ENCODE assay signal across 15 cellular contexts in the genomic region with DNA sequence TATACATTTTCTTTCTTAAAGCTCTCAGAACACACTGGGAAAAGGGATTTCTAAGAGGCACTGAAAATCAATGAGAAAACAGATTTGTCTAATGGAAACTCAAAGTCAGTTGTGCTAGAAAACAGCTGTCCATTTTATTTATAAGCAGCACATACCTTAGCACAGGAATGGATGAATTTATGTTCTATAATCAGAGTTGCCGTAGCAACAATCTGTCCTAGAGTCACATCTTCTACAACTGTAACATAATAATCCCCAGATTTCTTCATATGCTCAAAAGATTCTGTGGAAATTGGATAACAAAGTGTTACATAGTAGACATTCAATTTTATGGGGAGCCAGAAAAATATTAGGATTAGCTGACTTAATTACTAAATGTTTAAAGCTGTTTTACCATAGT. TPM values are rescaled to one million over a fixed set of nuclear protein-coding genes. Genes with fewer than 3 reads are reported as not detected.
DNase-seq lines count a peak whose midpoint lies in the region; ATAC-seq, FAIRE-seq and TF ChIP-seq lines count a peak whose summit lies in the region.
"Had no signal": no experiment of that assay in that cellular context is flagged by ENCODE, and none has a peak within 500 bp of the region (broad histone marks: within the 10 kb centered on the region; RNA-seq: fewer than 3 reads in every experiment).

No MANE protein-coding gene starts in this region.

- 92% methylated on average over 1 of the region's 1 CpG for WGBS in A549 (ENCODE audit: missing lambda C conversion rate)
- 100% methylated on average over 1 of the region's 1 CpG for WGBS in K562 (ENCODE audit: insufficient coverage, low coverage, missing lambda C conversion rate)

- POLR2A ChIA-PET in A549 (lab: Yijun Ruan, JAX) (no interaction called here), K562 (lab: Yijun Ruan, JAX) (no interaction called here)

- no peak overlapping the region for H3K9ac ChIP-seq in K562 (ENCODE audit: insufficient read depth in 1 of 2, low read depth in 2 of 2, low read length in 2 of 2)
- no peak overlapping the region for H3K9ac ChIP-seq in keratinocyte (ENCODE audit: control insufficient read depth, extremely low read depth, insufficient read depth, low read length)
- H3K9ac ChIP-seq: BLaER1 treated with 17β-estradiol and CSF1 and Interleukin-3, amounts not matched to agents 10 nM and 100 nM had no signal

- no peaks in the 10 kb centered on the region for H3K4me1 Mint-ChIP-seq in natural killer cell treated with Interleukin-12 subunit alpha and Interleukin-12 subunit beta and Interleukin-15 and Interleukin-18, amount 100 ng/mL, for 72 hours (ENCODE audit: low read depth in 2 of 2)

- H3K4me2 ChIP-seq in A549 (no peak overlapping the region), K562 (ENCODE audit: insufficient read depth, low read length) (no peak overlapping the region), keratinocyte (ENCODE audit: control insufficient read depth, extremely low read depth, insufficient read depth, low read depth, low read length) (no peak overlapping the region)
- H3K4me2 ChIP-seq: BLaER1 treated with 17β-estradiol and CSF1 and Interleukin-3, amounts not matched to agents 10 nM and 100 nM had no signal

- no TSS peak for BruUV-seq in K562 (replicated peaks; lab: Mats Ljungman, UMichigan)

- dilution Hi-C loops in keratinocyte (cut with MboI; ENCODE audit: extremely low pct_ligation_motif_present, low sequenced_read_pairs) = no loop called here

- H3K36me3 ChIP-seq in K562 (ENCODE audit: control insufficient read depth, insufficient read depth, low read length) (peaks cover 48% of the 10 kb centered on the region; the same call in 2 of the 3 replicates), keratinocyte (ENCODE audit: control insufficient read depth in 2 of 2, extremely low read depth in 1 of 2, insufficient read depth in 2 of 2, low read length in 2 of 2) (peaks cover 2 to 4% of the 10 kb centered on the region in 2 experiments)

- ATAC-seq in A549 (no peak), K562 (no peak)
- no peak for ATAC-seq in natural killer cell treated with Interleukin-12 subunit alpha and Interleukin-12 subunit beta and Interleukin-15 and Interleukin-18, amount 100 ng/mL, for 72 hours

- H3K79me2 ChIP-seq in K562 (ENCODE audit: control insufficient read depth, insufficient read depth, low read length) (0 out of 3 replicates have a peak, but pooled peaks cover 4% of the 10 kb centered on the region), keratinocyte (ENCODE audit: control insufficient read depth, insufficient read depth, low read length) (peaks cover 6% of the 10 kb centered on the region)

- TF ChIP-seq RAD21 in A549 (conservative IDR thresholded peaks at IDR 0.05 in 1 of 2, IDR thresholded peaks at IDR 0.05 in 1 of 2) = no peak
- no peak for TF ChIP-seq RAD21 in K562 (CRISPR knock-in tag; conservative IDR thresholded peaks at IDR 0.05 in 1 of 2, IDR thresholded peaks at IDR 0.05 in 1 of 2)

- intact Hi-C loops in K562 (cut with micrococcal nuclease) = loop anchor here (5.0 kb wide), 1 partner anchor 49 kb away; the partner anchor contains the start of gene STYX

- DNase-seq in A549 (ENCODE audit: low read depth in 1 of 2, low spot score in 1 of 2) (no peak), GM12891 (ENCODE audit: insufficient read length, low spot score) (no peak), K562 (ENCODE audit: extremely low read depth in 1 of 4, low spot score in 3 of 4) (no peak), keratinocyte (ENCODE audit: low read depth, low spot score) (no peak), GM12892 (ENCODE audit: insufficient read length) (no peak), T-helper 1 cell (no peak), SK-N-DZ (ENCODE audit: low spot score) (no peak)
- no peak for DNase-seq in natural killer cell treated with Interleukin-12 subunit alpha and Interleukin-12 subunit beta and Interleukin-15 and Interleukin-18, amount 100 ng/mL, for 72 hours (ENCODE audit: low spot score)
- DNase-seq: DMS79 treated with DMSO at 0.1 percent for 48 hours, NCI-H1417 treated with DMSO at 0.1 percent for 48 hours, NCI-H187 treated with DMSO at 0.1 percent for 48 hours, NCI-H2227 treated with DMSO at 0.1 percent for 48 hours, NCI-H524 had no signal

- TF ChIP-seq CTCF in A549 (IDR thresholded peaks at IDR 0.05) (no peak), K562 (IDR thresholded peaks at IDR 0.05 in 2 of 3, conservative IDR thresholded peaks at IDR 0.05 in 1 of 3; ENCODE audit: insufficient read depth in 2 of 3, low read depth in 1 of 3, low read length in 3 of 3) (no peak), keratinocyte (optimal IDR thresholded peaks at IDR 0.05 in 1 of 3, IDR thresholded peaks at IDR 0.05 in 1 of 3, conservative IDR thresholded peaks at IDR 0.05 in 1 of 3; ENCODE audit: extremely low read depth in 1 of 3, insufficient read depth in 2 of 3, low read length in 3 of 3) (no peak)

- no peaks in the 10 kb centered on the region for H4K20me1 ChIP-seq in K562 (replicated peaks; ENCODE audit: control insufficient read depth, insufficient read depth, low read length)
- H4K20me1 ChIP-seq in keratinocyte (ENCODE audit: control insufficient read depth, extremely low read depth, insufficient read depth, low read length) = no peaks in the 10 kb centered on the region

- no peak overlapping the region for H3K4me3 Mint-ChIP-seq in natural killer cell treated with Interleukin-12 subunit alpha and Interleukin-12 subunit beta and Interleukin-15 and Interleukin-18, amount 100 ng/mL, for 72 hours

- FAIRE-seq in A549 (lab: Jason Lieb, UNC) (peak; percentile 80), GM12891 (lab: Jason Lieb, UNC) (peak; percentile 55), K562 (lab: Jason Lieb, UNC) (no peak), keratinocyte (lab: Jason Lieb, UNC) (peak; percentile 43), GM12892 (lab: Jason Lieb, UNC) (no peak)

- H3K4me3 ChIP-seq in A549 (no peak overlapping the region), K562 (no peak overlapping the region), keratinocyte (ENCODE audit: control insufficient read depth in 2 of 3, extremely low read depth in 1 of 3, insufficient read depth in 2 of 3, low read depth in 1 of 3, low read length in 3 of 3) (no peak overlapping the region)
- H3K4me3 ChIP-seq: BLaER1 treated with 17β-estradiol and CSF1 and Interleukin-3, amounts not matched to agents 10 nM and 100 nM had no signal

- in situ Hi-C loops in K562 (cut with MboI) = no loop called here

- no peak overlapping the region for H3K27ac Mint-ChIP-seq in natural killer cell treated with Interleukin-12 subunit alpha and Interleukin-12 subunit beta and Interleukin-15 and Interleukin-18, amount 100 ng/mL, for 72 hours

- H3K27me3 ChIP-seq in K562 (ENCODE audit: control insufficient read depth in 2 of 2, insufficient read depth in 2 of 2, low read length in 2 of 2) (no peaks in the 10 kb centered on the region), keratinocyte (ENCODE audit: control insufficient read depth, extremely low read depth, insufficient read depth, low read length) (no peaks in the 10 kb centered on the region)
- H3K27me3 ChIP-seq: BLaER1 treated with 17β-estradiol and CSF1 and Interleukin-3, amounts not matched to agents 10 nM and 100 nM had no signal

- H3K9me1 ChIP-seq in K562 (ENCODE audit: control insufficient read depth, insufficient read depth, low read length) = no peaks in the 10 kb centered on the region
- no peaks in the 10 kb centered on the region for H3K9me1 ChIP-seq in keratinocyte (ENCODE audit: control insufficient read depth, extremely low read depth, insufficient read depth, low read length)

- H3K4me1 ChIP-seq in A549 = peaks cover 20% of the 10 kb centered on the region; the same call in 2 of the 3 replicates
- H3K4me1 ChIP-seq in K562 (replicated peaks in 1 of 2; ENCODE audit: control insufficient read depth in 2 of 2, insufficient read depth in 2 of 2, low read length in 2 of 2) = no peaks in the 10 kb centered on the region
- no peaks in the 10 kb centered on the region for H3K4me1 ChIP-seq in keratinocyte (ENCODE audit: control insufficient read depth, extremely low read depth, insufficient read depth, low read length)

- no peak overlapping the region for H3K27ac ChIP-seq in A549
- H3K27ac ChIP-seq in K562 (ENCODE audit: extremely low read depth, low read depth, low read length) = no peak overlapping the region
- H3K27ac ChIP-seq in keratinocyte (ENCODE audit: control insufficient read depth, insufficient read depth, low read length) = no peak overlapping the region
- H3K27ac ChIP-seq: BLaER1 treated with 17β-estradiol and CSF1 and Interleukin-3, amounts not matched to agents 10 nM and 100 nM; RWPE1 had no signal

- no peak for TF ChIP-seq POLR2A in A549 (IDR thresholded peaks at IDR 0.05; ENCODE audit: low read length)
- no peak for TF ChIP-seq POLR2A in GM12891 (IDR thresholded peaks at IDR 0.05; ENCODE audit: low read depth, low read length)
- no peak for TF ChIP-seq POLR2A in K562 (conservative IDR thresholded peaks at IDR 0.05)
- TF ChIP-seq POLR2A in GM12892 (IDR thresholded peaks at IDR 0.05; ENCODE audit: low read depth, low read length) = no peak

- H3K9me3 ChIP-seq in A549 = no peaks in the 10 kb centered on the region
- H3K9me3 ChIP-seq in K562 (replicated peaks; ENCODE audit: control insufficient read depth, insufficient read depth, low read depth, low read length) = no peaks in the 10 kb centered on the region
- H3K9me3 ChIP-seq in keratinocyte (ENCODE audit: control insufficient read depth, low read depth, low read length) = no peaks in the 10 kb centered on the region
- H3K9me3 ChIP-seq: BLaER1 treated with 17β-estradiol and CSF1 and Interleukin-3, amounts not matched to agents 10 nM and 100 nM had no signal

- H2AFZ ChIP-seq in K562 (ENCODE audit: low read depth, low read length) (no peak overlapping the region), keratinocyte (ENCODE audit: control insufficient read depth, low read length) (no peak overlapping the region)

- CTCF ChIA-PET in A549 (lab: Yijun Ruan, JAX) (no interaction called here), K562 (lab: Yijun Ruan, JAX; ENCODE audit: low intra/inter-chr PET ratio) (no interaction called here)

- H3K9me3 Mint-ChIP-seq in natural killer cell treated with Interleukin-12 subunit alpha and Interleukin-12 subunit beta and Interleukin-15 and Interleukin-18, amount 100 ng/mL, for 72 hours = no peaks in the 10 kb centered on the region

- H3K27me3 Mint-ChIP-seq in natural killer cell treated with Interleukin-12 subunit alpha and Interleukin-12 subunit beta and Interleukin-15 and Interleukin-18, amount 100 ng/mL, for 72 hours = no peaks in the 10 kb centered on the region

- H3K36me3 Mint-ChIP-seq in natural killer cell treated with Interleukin-12 subunit alpha and Interleukin-12 subunit beta and Interleukin-15 and Interleukin-18, amount 100 ng/mL, for 72 hours = peaks cover 6% of the 10 kb centered on the region

- no peak for TF ChIP-seq EP300 in A549 (IDR thresholded peaks at IDR 0.05)
- TF ChIP-seq EP300 in K562 (IDR thresholded peaks at IDR 0.05; ENCODE audit: low read length) = no peak

RNA-seq across cellular contexts. Expression of gene GNPNAT1, which starts 9.8 kb away (rescaled TPM):
- polyA plus RNA-seq in A549 (2011; rRNA removed) (56.9 and 74.3 TPM in 2 replicates), A549 (2017; fragmentation: RNase III; extraction: RNeasy Plus Mini Kit Qiagen cat#74134 plus additional on column Dnase treatment) (47.4 to 49.5 TPM (median 48.6 TPM) in 3 replicates), K562 (2011; rRNA removed) (19.2 and 27.7 TPM in 2 replicates), K562 (2014; fragmentation: Illumina TruSeq; extraction: Trizol) (22.5 and 25.9 TPM in 2 replicates), K562 (2014; fragmentation: Nextera tagmentation; extraction: Ambion mirVana) (10 to 100 TPM; 15.8 to 26.0 TPM), K562 (2014; rRNA removed) (19.2 and 20.1 TPM in 2 replicates), keratinocyte (22.2 to 45.5 TPM (median 29.6 TPM) in 3 replicates)
- polyA plus RNA-seq in A549 (2012; cell fraction: cytosol; rRNA removed) = 17.4 and 20.2 TPM in 2 replicates
- 6.9 and 12.3 TPM in 2 replicates for polyA plus RNA-seq in A549 (2012; cell fraction: nucleus; rRNA removed)
- 25.9 and 29.4 TPM in 2 replicates for polyA minus RNA-seq in A549 (2011; rRNA and poly(A)+ RNA removed)
- 12.0 TPM for polyA plus RNA-seq in GM12891 (2012; ENCODE audit: low read depth, missing spikeins)
- total RNA-seq in K562 (2011; cell fraction: chromatin; rRNA removed; ENCODE audit: low replicate concordance) = 2.9 and 9.3 TPM in 2 replicates
- 4.5 and 6.8 TPM in 2 replicates for total RNA-seq in K562 (2011; cell fraction: nucleolus; rRNA removed)
- 5.5 and 18.5 TPM in 2 replicates for total RNA-seq in K562 (2011; cell fraction: nucleoplasm; rRNA removed)
- total RNA-seq in K562 (2014; rRNA removed) (16.0 and 20.2 TPM in 2 replicates), K562 (2014; rRNA removed; fragmentation: Illumina TruSeq; extraction: Trizol) (25.3 and 27.3 TPM in 2 replicates), K562 (2015; rRNA removed; fragmentation: Illumina TruSeq; extraction: Trizol) (21.1 and 22.5 TPM in 2 replicates), K562 (2021) (25.4 and 25.6 TPM in 2 replicates)
- polyA plus RNA-seq in K562 (2011; cell fraction: cytosol; rRNA removed) = 12.6 and 18.7 TPM in 2 replicates
- 8.3 TPM in 2 replicates for polyA plus RNA-seq in K562 (2011; cell fraction: nucleus; rRNA removed)
- 18.1 and 18.2 TPM in 2 replicates for polyA plus RNA-seq in K562 (2012)
- 18.8 and 21.1 TPM in 2 replicates for polyA minus RNA-seq in K562 (2011; rRNA and poly(A)+ RNA removed)
- 11.2 and 15.1 TPM in 2 replicates for polyA minus RNA-seq in K562 (2011; cell fraction: cytosol; rRNA and poly(A)+ RNA removed)
- 5.7 and 15.3 TPM in 2 replicates for polyA minus RNA-seq in K562 (2011; cell fraction: nucleus; rRNA and poly(A)+ RNA removed)
- 140 TPM for polyA plus RNA-seq in keratinocyte (2011; ENCODE audit: low read depth)
- polyA plus RNA-seq in keratinocyte (2011; cell fraction: cytosol; rRNA removed) = 23.9 and 37.6 TPM in 2 replicates
- polyA plus RNA-seq in keratinocyte (2011; cell fraction: nucleus; rRNA removed) = 15.7 and 35.0 TPM in 2 replicates
- polyA plus RNA-seq in keratinocyte (2012; ENCODE audit: low replicate concordance) = 15.2 and 33.3 TPM in 2 replicates
- 13.1 to 19.0 TPM (median 18.3 TPM) in 3 replicates for polyA minus RNA-seq in keratinocyte
- polyA minus RNA-seq in keratinocyte (2011; cell fraction: cytosol; rRNA and poly(A)+ RNA removed) = 26.1 TPM
- 5.7 and 10.2 TPM in 2 replicates for polyA minus RNA-seq in keratinocyte (2011; cell fraction: nucleus; rRNA and poly(A)+ RNA removed)
- 10 to 100 TPM; 25.9 to 31.4 TPM for total RNA-seq in natural killer cell treated with Interleukin-12 subunit alpha and Interleukin-12 subunit beta and Interleukin-15 and Interleukin-18, amount 100 ng/mL, for 72 hours
- polyA plus RNA-seq in GM12892 (2012; ENCODE audit: missing spikeins) = 21.3 TPM
- polyA plus RNA-seq in SK-N-DZ (2014; cell fraction: cytosol; rRNA removed) = 17.9 and 18.1 TPM in 2 replicates
- 7.0 and 9.0 TPM in 2 replicates for polyA plus RNA-seq in SK-N-DZ (2014; cell fraction: nucleus; rRNA removed)

RNA-seq across cellular contexts. Expression of gene STYX, which starts 51.7 kb away (rescaled TPM):
- polyA plus RNA-seq in A549 (2011; rRNA removed) (9.1 and 12.0 TPM in 2 replicates), A549 (2017; fragmentation: RNase III; extraction: RNeasy Plus Mini Kit Qiagen cat#74134 plus additional on column Dnase treatment) (6.6 to 7.6 TPM (median 7.6 TPM) in 3 replicates), K562 (2011; rRNA removed) (8.6 and 11.1 TPM in 2 replicates), K562 (2014; fragmentation: Illumina TruSeq; extraction: Trizol) (8.1 and 8.3 TPM in 2 replicates), K562 (2014; fragmentation: Nextera tagmentation; extraction: Ambion mirVana) (10 to 100 TPM in 1 of 2 experiments, 1 to 10 TPM in 1; 5.0 to 11.8 TPM), K562 (2014; rRNA removed) (6.3 and 8.1 TPM in 2 replicates), keratinocyte (8.5 to 13.2 TPM (median 9.1 TPM) in 3 replicates)
- 2.5 and 3.1 TPM in 2 replicates for polyA plus RNA-seq in A549 (2012; cell fraction: cytosol; rRNA removed)
- polyA plus RNA-seq in A549 (2012; cell fraction: nucleus; rRNA removed) = 1.0 and 1.5 TPM in 2 replicates
- polyA minus RNA-seq in A549 (2011; rRNA and poly(A)+ RNA removed) = 5.0 and 5.1 TPM in 2 replicates
- polyA plus RNA-seq in GM12891 (2012; ENCODE audit: low read depth, missing spikeins) = 4.3 TPM
- 2.7 and 13.4 TPM in 2 replicates for total RNA-seq in K562 (2011; cell fraction: chromatin; rRNA removed; ENCODE audit: low replicate concordance)
- 2.5 and 3.2 TPM in 2 replicates for total RNA-seq in K562 (2011; cell fraction: nucleolus; rRNA removed)
- total RNA-seq in K562 (2011; cell fraction: nucleoplasm; rRNA removed) = 9.5 and 15.9 TPM in 2 replicates
- total RNA-seq in K562 (2014; rRNA removed) (5.5 and 8.0 TPM in 2 replicates), K562 (2014; rRNA removed; fragmentation: Illumina TruSeq; extraction: Trizol) (15.4 and 17.7 TPM in 2 replicates), K562 (2015; rRNA removed; fragmentation: Illumina TruSeq; extraction: Trizol) (11.0 and 11.6 TPM in 2 replicates), K562 (2021) (10.6 and 11.1 TPM in 2 replicates)
- 3.8 and 4.9 TPM in 2 replicates for polyA plus RNA-seq in K562 (2011; cell fraction: cytosol; rRNA removed)
- polyA plus RNA-seq in K562 (2011; cell fraction: nucleus; rRNA removed) = 3.2 TPM in 2 replicates
- polyA plus RNA-seq in K562 (2012) = 4.1 and 6.1 TPM in 2 replicates
- polyA minus RNA-seq in K562 (2011; rRNA and poly(A)+ RNA removed) = 12.2 and 13.4 TPM in 2 replicates
- 6.3 and 8.0 TPM in 2 replicates for polyA minus RNA-seq in K562 (2011; cell fraction: cytosol; rRNA and poly(A)+ RNA removed)
- 4.7 and 6.4 TPM in 2 replicates for polyA minus RNA-seq in K562 (2011; cell fraction: nucleus; rRNA and poly(A)+ RNA removed)
- polyA plus RNA-seq in keratinocyte (2011; ENCODE audit: low read depth) = 3.1 TPM
- polyA plus RNA-seq in keratinocyte (2011; cell fraction: cytosol; rRNA removed) = 7.5 and 14.4 TPM in 2 replicates
- 4.5 and 5.6 TPM in 2 replicates for polyA plus RNA-seq in keratinocyte (2011; cell fraction: nucleus; rRNA removed)
- polyA plus RNA-seq in keratinocyte (2012; ENCODE audit: low replicate concordance) = 6.9 and 10.3 TPM in 2 replicates
- 3.0 to 11.8 TPM (median 6.9 TPM) in 3 replicates for polyA minus RNA-seq in keratinocyte
- polyA minus RNA-seq in keratinocyte (2011; cell fraction: cytosol; rRNA and poly(A)+ RNA removed) = 12.7 TPM
- polyA minus RNA-seq in keratinocyte (2011; cell fraction: nucleus; rRNA and poly(A)+ RNA removed) = 3.5 and 6.8 TPM in 2 replicates
- total RNA-seq in natural killer cell treated with Interleukin-12 subunit alpha and Interleukin-12 subunit beta and Interleukin-15 and Interleukin-18, amount 100 ng/mL, for 72 hours = 10 to 100 TPM; 11.9 to 13.2 TPM
- 12.0 TPM for polyA plus RNA-seq in GM12892 (2012; ENCODE audit: missing spikeins)
- polyA plus RNA-seq in SK-N-DZ (2014; cell fraction: cytosol; rRNA removed) = 4.8 and 5.5 TPM in 2 replicates
- 3.7 and 4.2 TPM in 2 replicates for polyA plus RNA-seq in SK-N-DZ (2014; cell fraction: nucleus; rRNA removed)
